27 cellular contexts compared by ENCODE assay signal in the genomic region with DNA sequence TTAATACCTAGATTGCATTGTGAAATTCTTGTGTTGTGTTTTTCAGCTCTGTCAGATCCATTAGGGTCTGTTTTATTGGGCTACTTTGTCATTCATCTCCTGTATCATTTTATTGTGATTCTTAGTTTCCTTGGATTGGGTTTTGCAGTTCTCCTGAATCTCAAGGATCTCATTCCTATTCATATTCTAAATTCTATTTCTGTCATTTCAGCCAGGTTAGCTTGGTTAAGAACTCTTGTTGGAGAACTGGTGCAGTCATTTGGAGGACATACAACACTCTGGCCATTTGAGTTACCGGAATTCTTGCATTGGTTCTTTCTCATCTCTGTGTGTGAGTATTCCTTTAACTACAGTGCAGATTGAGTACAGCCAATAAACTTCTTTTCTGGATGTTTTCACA.
DNase-seq lines count a peak whose midpoint lies in the region; ATAC-seq and TF ChIP-seq lines count a peak whose summit lies in the region.
"Had no signal": no experiment of that assay in that cellular context is flagged by ENCODE, and none has a peak within 500 bp of the region (broad histone marks: within the 10 kb centered on the region; RNA-seq: fewer than 3 reads in every experiment).

No MANE protein-coding gene starts in this region.

- H3K4me1 ChIP-seq in HEK293 (ENCODE audit: control insufficient read depth, insufficient read depth, low read length), result no peaks in the 10 kb centered on the region
- H3K4me1 ChIP-seq: A549, BE2C, Caco-2 had no signal

- no peaks in the 10 kb centered on the region for H3K9me3 ChIP-seq in HEK293 (ENCODE audit: control insufficient read depth, insufficient read depth, low read depth, low read length)
- H3K9me3 ChIP-seq: A549, BE2C, Caco-2 had no signal

- no peak for ATAC-seq in left cardiac atrium
- ATAC-seq: A549; CD8-positive, alpha-beta T cell had no signal

- no peak overlapping the region for H3K4me3 ChIP-seq in HEK293 (ENCODE audit: low read depth, low read length)
- H3K4me3 ChIP-seq: A549; BLaER1; BLaER1 treated with 17β-estradiol and CSF1 and Interleukin-3, amounts not matched to agents 10 nM and 100 nM had no signal

- CTCF ChIA-PET in HEK293 (lab: Yijun Ruan, JAX), result no interaction called here

- H3K36me3 ChIP-seq in HEK293 (ENCODE audit: control insufficient read depth in 2 of 2, insufficient read depth in 1 of 2, low read length in 2 of 2), result no peaks in the 10 kb centered on the region
- H3K36me3 ChIP-seq: BE2C; BLaER1; BLaER1 treated with 17β-estradiol and CSF1 and Interleukin-3, amounts not matched to agents 10 nM and 100 nM had no signal

- H3K27ac ChIP-seq in HEK293 (ENCODE audit: extremely low read depth, low read depth, low read length), result no peak overlapping the region
- H3K27ac ChIP-seq: 22Rv1; A549; BLaER1; BLaER1 treated with 17β-estradiol and CSF1 and Interleukin-3, amounts not matched to agents 10 nM and 100 nM; C4-2B had no signal

- POLR2A ChIA-PET in HEK293 (lab: Yijun Ruan, JAX), result no interaction called here

- no peak for TF ChIP-seq CTCF in HEK293 (tag by site-specific recombination; IDR thresholded peaks at IDR 0.05)

- no peak for DNase-seq in left cardiac atrium
- DNase-seq: 8988T; ACHN; AML-193; BE2C; C1 segment of cervical spinal cord; Caco-2; Calu3; CD4-positive, alpha-beta memory T cell; CD4-positive, alpha-beta T cell; CD4-positive, CD25-positive, alpha-beta regulatory T cell; CD8-positive, alpha-beta memory T cell; CD8-positive, alpha-beta T cell; COR-L47; DMS 273 treated with DMSO at 0.1 percent for 48 hours; DMS153; DMS53; DMS79; DMS79 treated with DMSO at 0.1 percent for 48 hours; DND-41; EL had no signal

- intact Hi-C loops in left cardiac atrium (cut with DNase I), result no loop called here

TF ChIP-seq in HEK293, 187 proteins besides CTCF, POLR2A, EP300 and RAD21:
- no peak for TF ChIP-seq ZNF510 (tag by site-specific recombination; IDR thresholded peaks at IDR 0.05; ENCODE audit: insufficient replicate concordance)
- peak; percentile 96 for TF ChIP-seq ZNF433 (tag by site-specific recombination; IDR thresholded peaks at IDR 0.05; ENCODE audit: low read depth)
